In genomic region chr2:50396301-50396637, GRCh38 we compare ENCODE assay signal across 25 cellular contexts.
"Had no signal": no experiment of that assay in that cellular context is flagged by ENCODE, and none has a peak within 500 bp of the region (broad histone marks: within the 10 kb centered on the region; RNA-seq: fewer than 3 reads in every experiment).

No MANE protein-coding gene starts in this region.

- ATAC-seq: activated CD8-positive, alpha-beta T cell treated with anti-CD3 and anti-CD28 coated beads for 36 hours; activated T-cell treated with anti-CD3 and anti-CD28 coated beads, Interleukin-2, amount 50 U/mL, for 72 hours; activated T-helper 17 cell treated with anti-CD3 and anti-CD28 coated beads, Interleukin-2, amount 50 U/mL, for 72 hours; Right ventricle myocardium inferior had no signal

- H3K4me1 ChIP-seq: ascending aorta had no signal

- H3K9me3 ChIP-seq: ascending aorta had no signal

- H3K4me3 ChIP-seq: ascending aorta, PC-9 had no signal

- H3K27ac ChIP-seq: ascending aorta, PC-9, RWPE1 had no signal

- H3K27me3 ChIP-seq: ascending aorta had no signal

- H3K36me3 ChIP-seq: ascending aorta had no signal

- DNase-seq: activated CD4-positive, alpha-beta T cell treated with anti-CD3 and anti-CD28 coated beads, Interleukin-2, amount 10 ng/mL, durations not matched to agents 24 days and 14 days; activated CD4-positive, alpha-beta T cell treated with anti-CD3 and anti-CD28 coated beads, Interleukin-2, amount 50 U/mL, for 4 hours; activated CD8-positive, alpha-beta T cell treated with anti-CD3 and anti-CD28 coated beads for 36 hours; activated effector memory CD4-positive, alpha-beta T cell treated with anti-CD3 and anti-CD28 coated beads, Interleukin-2, amount 50 U/mL, for 16 hours; activated naive CD4-positive, alpha-beta T cell; activated naive CD4-positive, alpha-beta T cell treated with anti-CD3 and anti-CD28 coated beads, Interleukin-2, amount 50 U/mL, for 16 hours; activated naive CD8-positive, alpha-beta T cell treated with anti-CD3 and anti-CD28 coated beads for 36 hours; activated T-cell treated with anti-CD3 and anti-CD28 coated beads, Interleukin-2, amount 50 U/mL, for 1 hour; activated T-cell treated with anti-CD3 and anti-CD28 coated beads, Interleukin-2, amount 50 U/mL, for 72 hours; amygdala; cerebellar nuclear complex; Karpas-422; KBM-7; NCI-H1417 treated with DMSO at 0.1 percent for 48 hours; NCI-H2171; NCI-H446 treated with DMSO at 0.1 percent for 48 hours; NCI-H524; NCI-H69; NCI-H82; NK-92 treated with Interleukin-12 subunit alpha and Interleukin-12 subunit beta, amount 100 ng/mL, for 24 hours; PC-9 had no signal
